ENCODE assay signal across 1 cellular context in genomic region chr6:15323611-15324010, GRCh38.
TF ChIP-seq lines count a peak whose summit lies in the region.

No MANE protein-coding gene starts in this region.

TF ChIP-seq in GM12878, 131 proteins besides CTCF, POLR2A, EP300 and RAD21:
- TF ChIP-seq ZBTB33 (IDR thresholded peaks at IDR 0.05) (peak; percentile 57; the same call in 1 of the 2 replicates), MLLT1 (IDR thresholded peaks at IDR 0.05) (peak; percentile 46; the same call in 1 of the 2 replicates)
